ENCODE assay signal across 1 cellular context in genomic region chr11:68617925-68618809, GRCh38.
TF ChIP-seq lines count a peak whose summit lies in the region.

No MANE protein-coding gene starts in this region.

TF ChIP-seq in SK-N-SH treated with all-trans-retinoic acid at 6 μM for 48 hours, 23 proteins besides CTCF, POLR2A, EP300 and RAD21 (continued from another document):
- no peak for TF ChIP-seq TCF4 (CRISPR knock-in tag; IDR thresholded peaks at IDR 0.05; ENCODE audit: borderline replicate concordance)
- TF ChIP-seq CSDC2 (CRISPR knock-in tag; IDR thresholded peaks at IDR 0.05) = no peak
- no peak for TF ChIP-seq ZNF565 (CRISPR knock-in tag; conservative IDR thresholded peaks at IDR 0.05; ENCODE audit: low read depth)
- no peak for TF ChIP-seq ESRRG (CRISPR knock-in tag; IDR thresholded peaks at IDR 0.05)
- no peak for TF ChIP-seq TOX (CRISPR knock-in tag; IDR thresholded peaks at IDR 0.05; ENCODE audit: borderline replicate concordance)
- no peak for TF ChIP-seq ZC3H10 (CRISPR knock-in tag; IDR thresholded peaks at IDR 0.05)
- TF ChIP-seq ZFP30 (CRISPR knock-in tag; IDR thresholded peaks at IDR 0.05) = no peak
- no peak for TF ChIP-seq ISL1 (CRISPR knock-in tag; IDR thresholded peaks at IDR 0.05)
- no peak for TF ChIP-seq CSRNP3 (CRISPR knock-in tag; IDR thresholded peaks at IDR 0.05)
TF ChIP-seq in SK-N-SH treated with all-trans-retinoic acid at 6 μM for 48 hours: peak in this region for 0.
